Comparison of ENCODE assay signal across 1 cellular context in the genomic region with DNA sequence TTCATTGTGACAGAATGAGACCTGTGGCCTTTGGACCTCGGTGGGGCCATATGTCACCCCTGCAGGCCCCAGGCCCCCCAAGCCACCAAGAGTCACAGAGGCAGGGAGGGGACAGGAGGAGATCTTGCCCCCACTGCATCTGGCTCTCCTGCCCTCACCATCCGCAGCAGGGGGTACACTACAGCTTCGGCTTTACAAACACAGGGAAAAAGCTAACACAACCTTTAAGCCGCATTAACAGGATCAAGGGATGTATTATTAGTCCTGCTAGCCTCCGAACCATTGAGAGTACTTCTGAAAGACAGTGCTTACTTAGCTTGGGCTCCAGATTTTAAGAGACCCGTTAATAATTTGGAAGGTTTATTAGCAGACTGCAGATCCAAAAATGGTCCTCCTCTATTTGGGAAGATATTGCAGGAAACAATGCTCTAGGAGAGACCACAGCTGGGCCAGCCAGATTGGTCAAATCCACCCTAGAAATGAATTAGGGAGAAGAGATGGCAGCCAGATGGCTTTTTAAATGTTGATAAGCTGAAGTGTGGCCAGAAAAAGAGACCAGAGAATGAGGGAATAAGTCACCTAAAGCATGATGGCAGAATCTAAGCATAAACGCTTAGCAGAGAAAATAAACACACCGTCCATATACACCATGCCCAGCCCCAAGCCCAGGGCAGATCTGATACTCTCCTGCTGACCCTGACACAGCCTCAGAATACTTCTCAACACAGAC.
A peak's percentile ranks its signal among the peaks of the same experiment; 100 is the strongest.
TF ChIP-seq lines count a peak whose summit lies in the region.

No MANE protein-coding gene starts in this region.

TF ChIP-seq in HepG2, 621 proteins besides CTCF, POLR2A, EP300 and RAD21:
- TF ChIP-seq GATAD2A (CRISPR knock-in tag; IDR thresholded peaks at IDR 0.05) (no peak), ZNF687 (CRISPR knock-in tag; IDR thresholded peaks at IDR 0.05) (no peak), ZSCAN25 (CRISPR knock-in tag; IDR thresholded peaks at IDR 0.05) (peak; percentile 35; the same call in 1 of the 2 replicates), ZNF121 (CRISPR knock-in tag; IDR thresholded peaks at IDR 0.05) (no peak), HNF4A (CRISPR knock-in tag; IDR thresholded peaks at IDR 0.05) (peak; percentile 24; the same call in 1 of the 2 replicates), TBP (CRISPR knock-in tag; IDR thresholded peaks at IDR 0.05) (no peak)
- TF ChIP-seq, protein P1, sequence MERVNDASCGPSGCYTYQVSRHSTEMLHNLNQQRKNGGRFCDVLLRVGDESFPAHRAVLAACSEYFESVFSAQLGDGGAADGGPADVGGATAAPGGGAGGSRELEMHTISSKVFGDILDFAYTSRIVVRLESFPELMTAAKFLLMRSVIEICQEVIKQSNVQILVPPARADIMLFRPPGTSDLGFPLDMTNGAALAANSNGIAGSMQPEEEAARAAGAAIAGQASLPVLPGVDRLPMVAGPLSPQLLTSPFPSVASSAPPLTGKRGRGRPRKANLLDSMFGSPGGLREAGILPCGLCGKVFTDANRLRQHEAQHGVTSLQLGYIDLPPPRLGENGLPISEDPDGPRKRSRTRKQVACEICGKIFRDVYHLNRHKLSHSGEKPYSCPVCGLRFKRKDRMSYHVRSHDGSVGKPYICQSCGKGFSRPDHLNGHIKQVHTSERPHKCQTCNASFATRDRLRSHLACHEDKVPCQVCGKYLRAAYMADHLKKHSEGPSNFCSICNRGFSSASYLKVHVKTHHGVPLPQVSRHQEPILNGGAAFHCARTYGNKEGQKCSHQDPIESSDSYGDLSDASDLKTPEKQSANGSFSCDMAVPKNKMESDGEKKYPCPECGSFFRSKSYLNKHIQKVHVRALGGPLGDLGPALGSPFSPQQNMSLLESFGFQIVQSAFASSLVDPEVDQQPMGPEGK (CRISPR knock-in tag; IDR thresholded peaks at IDR 0.05): peak; percentile 66
